ENCODE assay signal across 8 cellular contexts in genomic region chr18:12376718-12377555, GRCh38. TPM values are rescaled to one million over a fixed set of nuclear protein-coding genes. Genes with fewer than 3 reads are reported as not detected.
DNase-seq lines count a peak whose midpoint lies in the region; ATAC-seq and TF ChIP-seq lines count a peak whose summit lies in the region.

Gene AFG3L2, minus strand, starts transcription at chr18:12377227. Its CDS starts 145 bp downstream, at chr18:12377082.

- peak within 1 kb of the TSS; percentile 90 for H3K27ac Mint-ChIP-seq in activated T-helper 2 cell treated with anti-CD3 and anti-CD28 coated beads, Interferon-gamma antibody, Interleukin-2, Interleukin-4, amounts not matched to agents 10 μg/mL and 5 μg/mL and 100 μg/mL, durations not matched to agents 14 hours and 24 hours and 36 hours
- peak within 1 kb of the TSS; percentile 89 to 93 for H3K27ac Mint-ChIP-seq in natural killer cell

- H3K9me3 Mint-ChIP-seq in activated T-helper 2 cell treated with anti-CD3 and anti-CD28 coated beads, Interferon-gamma antibody, Interleukin-2, Interleukin-4, amounts not matched to agents 10 μg/mL and 5 μg/mL and 100 μg/mL, durations not matched to agents 14 hours and 24 hours and 36 hours: no peaks in the 10 kb centered on the region
- no peaks in the 10 kb centered on the region for H3K9me3 Mint-ChIP-seq in natural killer cell

- peak within 1 kb of the TSS; percentile 100 for H3K4me2 ChIP-seq in Loucy (ENCODE audit: low read depth, low read length, poor library complexity, severe bottlenecking)

- H2AFZ ChIP-seq in Loucy (ENCODE audit: low read length): peak within 1 kb of the TSS; percentile 99

- H3K4me3 ChIP-seq in H7 (ENCODE audit: insufficient read depth, low read depth, low read length) (peak within 1 kb of the TSS; percentile 81), Loucy (ENCODE audit: low read length, poor library complexity, severe bottlenecking) (peak within 1 kb of the TSS; percentile 88), RWPE2 (ENCODE audit: severe bottlenecking) (peak within 1 kb of the TSS; percentile 58), fibroblast of mammary gland (ENCODE audit: control insufficient read depth, low read depth, low read length) (peak within 1 kb of the TSS; percentile 82)

- DNase-seq in ELF-1 (ENCODE audit: low read depth, low spot score): peak; percentile 96
- DNase-seq in H7: peak; percentile 99
- DNase-seq in RWPE2 (ENCODE audit: low spot score): peak; percentile 99
- DNase-seq in activated T-helper 2 cell treated with anti-CD3 and anti-CD28 coated beads, Interferon-gamma antibody, Interleukin-2, Interleukin-4, amounts not matched to agents 10 μg/mL and 5 μg/mL and 100 μg/mL, durations not matched to agents 14 hours and 24 hours and 36 hours (ENCODE audit: low spot score): peak; percentile 100
- peak; percentile 35 for DNase-seq in fibroblast of mammary gland (ENCODE audit: low read depth)
- peak; percentile 100 for DNase-seq in natural killer cell
- DNase-seq in stimulated activated naive CD4-positive, alpha-beta T cell (lab: John Stamatoyannopoulos, UW): peak; percentile 99 to 100 (median 100)

- ATAC-seq in RWPE2 (ENCODE audit: low read depth): peak; percentile 84
- peak; percentile 86 to 96 (median 87) for ATAC-seq in natural killer cell

- H4K20me1 ChIP-seq in Loucy (ENCODE audit: insufficient read depth, low read length, poor library complexity, severe bottlenecking): peaks cover 39% of the 10 kb centered on the region

- H3K9ac ChIP-seq in Loucy (ENCODE audit: low read depth, low read length, poor library complexity, severe bottlenecking): peak within 1 kb of the TSS; percentile 92

- H3K9me3 ChIP-seq in Loucy (ENCODE audit: insufficient read depth, low read depth, low read length) (no peaks in the 10 kb centered on the region), RWPE2 (ENCODE audit: severe bottlenecking) (no peaks in the 10 kb centered on the region)

- H3K27me3 ChIP-seq in H7 (ENCODE audit: control insufficient read depth, insufficient read depth, low read length) (no peaks in the 10 kb centered on the region), Loucy (ENCODE audit: insufficient read depth, low read length, poor library complexity, severe bottlenecking) (no peaks in the 10 kb centered on the region), RWPE2 (ENCODE audit: insufficient read depth, poor library complexity, severe bottlenecking) (no peaks in the 10 kb centered on the region)

- no peaks in the 10 kb centered on the region for H3F3A ChIP-seq in Loucy (ENCODE audit: low read depth)

- no peaks in the 10 kb centered on the region for H3K9me2 ChIP-seq in Loucy (replicated peaks; ENCODE audit: low read depth, low read length)

- H3K36me3 ChIP-seq in H7 (replicated peaks; ENCODE audit: control insufficient read depth, insufficient read depth, low read length) (no peaks in the 10 kb centered on the region), Loucy (ENCODE audit: insufficient read depth, low read length) (no peaks in the 10 kb centered on the region), RWPE2 (ENCODE audit: low read depth) (peaks cover 9% of the 10 kb centered on the region; the same call in 1 of the 2 replicates)

- peak within 1 kb of the TSS; percentile 81 for H3K27ac ChIP-seq in RWPE2 (ENCODE audit: poor library complexity, severe bottlenecking)

- TF ChIP-seq CTCF in Loucy (conservative IDR thresholded peaks at IDR 0.05; ENCODE audit: low read length) (no peak), RWPE2 (IDR thresholded peaks at IDR 0.05; ENCODE audit: poor library complexity, severe bottlenecking) (no peak), fibroblast of mammary gland (conservative IDR thresholded peaks at IDR 0.05; ENCODE audit: control insufficient read depth, insufficient read depth, low read depth, low read length) (no peak), natural killer cell (IDR thresholded peaks at IDR 0.05) (no peak)

- H3K4me1 Mint-ChIP-seq in activated T-helper 2 cell treated with anti-CD3 and anti-CD28 coated beads, Interferon-gamma antibody, Interleukin-2, Interleukin-4, amounts not matched to agents 10 μg/mL and 5 μg/mL and 100 μg/mL, durations not matched to agents 14 hours and 24 hours and 36 hours (ENCODE audit: low read depth): peaks cover 37% of the 10 kb centered on the region
- peaks cover 24 to 37% of the 10 kb centered on the region in 2 donors for H3K4me1 Mint-ChIP-seq in natural killer cell

- H3K36me3 Mint-ChIP-seq in activated T-helper 2 cell treated with anti-CD3 and anti-CD28 coated beads, Interferon-gamma antibody, Interleukin-2, Interleukin-4, amounts not matched to agents 10 μg/mL and 5 μg/mL and 100 μg/mL, durations not matched to agents 14 hours and 24 hours and 36 hours (ENCODE audit: low read depth): peaks cover 16% of the 10 kb centered on the region
- no peaks in the 10 kb centered on the region for H3K36me3 Mint-ChIP-seq in natural killer cell

- peaks cover 38% of the 10 kb centered on the region for H3K4me1 ChIP-seq in Loucy (ENCODE audit: insufficient read depth, low read length, poor library complexity, severe bottlenecking)
- H3K4me1 ChIP-seq in RWPE2 (ENCODE audit: insufficient read depth, poor library complexity, severe bottlenecking): peaks cover 5% of the 10 kb centered on the region

- intact Hi-C loops in activated T-helper 2 cell treated with anti-CD3 and anti-CD28 coated beads, Interferon-gamma antibody, Interleukin-2, Interleukin-4, amounts not matched to agents 10 μg/mL and 5 μg/mL and 100 μg/mL, durations not matched to agents 14 hours and 24 hours and 36 hours (cut with micrococcal nuclease): loop anchor here (1.0 to 5.0 kb wide), 7 partner anchors 30 to 614 kb away; partner anchors contain the start of genes CEP192, IMPA2, PRELID3A and PSMG2
- intact Hi-C loops in natural killer cell (cut with micrococcal nuclease): loop anchor here (1.0 to 10.0 kb wide), 5 partner anchors 325 to 760 kb away; partner anchors contain the start of genes CEP76, IMPA2, PSMG2 and PTPN2

- H3K79me2 ChIP-seq in Loucy (ENCODE audit: insufficient read depth, low read length): peaks cover 47% of the 10 kb centered on the region

- H3K4me3 Mint-ChIP-seq in activated T-helper 2 cell treated with anti-CD3 and anti-CD28 coated beads, Interferon-gamma antibody, Interleukin-2, Interleukin-4, amounts not matched to agents 10 μg/mL and 5 μg/mL and 100 μg/mL, durations not matched to agents 14 hours and 24 hours and 36 hours (ENCODE audit: low read depth): peak within 1 kb of the TSS; percentile 91
- peak within 1 kb of the TSS; percentile 95 for H3K4me3 Mint-ChIP-seq in natural killer cell

- H3K27me3 Mint-ChIP-seq in activated T-helper 2 cell treated with anti-CD3 and anti-CD28 coated beads, Interferon-gamma antibody, Interleukin-2, Interleukin-4, amounts not matched to agents 10 μg/mL and 5 μg/mL and 100 μg/mL, durations not matched to agents 14 hours and 24 hours and 36 hours (ENCODE audit: low read depth): peaks cover 9% of the 10 kb centered on the region
- peaks cover 0 to 10% of the 10 kb centered on the region in 2 donors for H3K27me3 Mint-ChIP-seq in natural killer cell (ENCODE audit: low read depth in 2 of 2)

RNA-seq across cellular contexts. Expression of gene AFG3L2, which starts in this region (rescaled TPM):
- 108 and 132 TPM in 2 replicates for total RNA-seq in H7 (2014; rRNA removed; shearing (Covaris generic))
- total RNA-seq in activated T-helper 2 cell treated with anti-CD3 and anti-CD28 coated beads, Interferon-gamma antibody, Interleukin-2, Interleukin-4, amounts not matched to agents 10 μg/mL and 5 μg/mL and 100 μg/mL, durations not matched to agents 14 hours and 24 hours and 36 hours: 61.8 and 65.1 TPM in 2 replicates
- total RNA-seq in natural killer cell: 10 to 100 TPM; 31.9 to 36.4 (median 35.9) TPM

Comparison
In these comparisons a context has a peak if more than half of its experiments do, and no peak if none do; other contexts are left out.
1. Peak in every context shown above with its lines: DNase-seq, ATAC-seq, H3K4me3 ChIP-seq and H3K27ac ChIP-seq.
2. DNase-seq: peak in every context shown above with its lines; median percentile 100 in activated T-helper 2 cell treated with anti-CD3 and anti-CD28 coated beads, Interferon-gamma antibody, Interleukin-2, Interleukin-4, amounts not matched to agents 10 μg/mL and 5 μg/mL and 100 μg/mL, durations not matched to agents 14 hours and 24 hours and 36 hours; 100 in natural killer cell; 100 in stimulated activated naive CD4-positive, alpha-beta T cell; 99 in H7; 99 in RWPE2; 96 in ELF-1; 35 in fibroblast of mammary gland.